In genomic region chr11:85536438-85536837, GRCh38 we compare ENCODE assay signal across 36 cellular contexts.
"Had no signal": no experiment of that assay in that cellular context is flagged by ENCODE, and none has a peak within 500 bp of the region (broad histone marks: within the 10 kb centered on the region; RNA-seq: fewer than 3 reads in every experiment).

No MANE protein-coding gene starts in this region.

- DNase-seq: Karpas-422, Kasumi-1, MG63, MM.1S, MV-4-11, NCI-H1048, NCI-H1092, NCI-H1092 treated with DMSO at 0.1 percent for 48 hours, NCI-H1105, NCI-H1105 treated with DMSO at 0.1 percent for 48 hours, NCI-H1417, NCI-H1417 treated with DMSO at 0.1 percent for 48 hours, NCI-H1436, NCI-H1436 treated with DMSO at 0.1 percent for 48 hours, NCI-H146, NCI-H1694, NCI-H1694 treated with DMSO at 0.1 percent for 48 hours, NCI-H187, NCI-H187 treated with DMSO at 0.1 percent for 48 hours, NCI-H1930, NCI-H2029, NCI-H2029 treated with DMSO at 0.1 percent for 48 hours, NCI-H2081, NCI-H2081 treated with DMSO at 0.1 percent for 48 hours, NCI-H2107, NCI-H2171, NCI-H2171 treated with DMSO at 0.1 percent for 48 hours, NCI-H2227 treated with DMSO at 0.1 percent for 48 hours, NCI-H226, NCI-H345, NCI-H446, NCI-H446 treated with DMSO at 0.1 percent for 48 hours, NCI-H510A, NCI-H510A treated with DMSO at 0.1 percent for 48 hours, NCI-H524 had no signal

- H3K4me3 ChIP-seq: MG63 had no signal

- H3K9ac ChIP-seq: KMS-11 had no signal

- H3K36me3 ChIP-seq: MG63 had no signal

- H3K4me2 ChIP-seq: KMS-11 had no signal

- H3K27ac ChIP-seq: KMS-11 had no signal

- H3K27me3 ChIP-seq: MG63 had no signal
